Comparison of ENCODE assay signal across 18 cellular contexts in genomic region chr5:160462167-160462566, GRCh38. TPM values are rescaled to one million over a fixed set of nuclear protein-coding genes. Genes with fewer than 3 reads are reported as not detected.
DNase-seq lines count a peak whose midpoint lies in the region; ATAC-seq and TF ChIP-seq lines count a peak whose summit lies in the region.
"Had no signal": no experiment of that assay in that cellular context is flagged by ENCODE, and none has a peak within 500 bp of the region (broad histone marks: within the 10 kb centered on the region; RNA-seq: fewer than 3 reads in every experiment).

No MANE protein-coding gene starts in this region.

- H3K36me3 Mint-ChIP-seq in activated naive CD8-positive, alpha-beta T cell treated with anti-CD3 and anti-CD28 coated beads for 36 hours: peaks cover 1% of the 10 kb centered on the region

- H3K9me3 Mint-ChIP-seq in activated naive CD8-positive, alpha-beta T cell treated with anti-CD3 and anti-CD28 coated beads for 36 hours: no peaks in the 10 kb centered on the region

- H3K4me3 Mint-ChIP-seq in activated naive CD8-positive, alpha-beta T cell treated with anti-CD3 and anti-CD28 coated beads for 36 hours: no peak overlapping the region
- H3K4me3 Mint-ChIP-seq: T-helper 17 cell had no signal

- ATAC-seq in GM18520 (IDR thresholded peaks at IDR 0.05; ENCODE audit: unreplicated experiment) (peak; percentile 32), GM21528 (IDR thresholded peaks at IDR 0.05; ENCODE audit: low FRiP score, unreplicated experiment) (peak; percentile 37), HG03108 (IDR thresholded peaks at IDR 0.05; ENCODE audit: unreplicated experiment) (peak; percentile 43), foreskin keratinocyte (no peak)
- ATAC-seq: T-helper 17 cell had no signal

- H3K27me3 Mint-ChIP-seq in activated naive CD8-positive, alpha-beta T cell treated with anti-CD3 and anti-CD28 coated beads for 36 hours: no peaks in the 10 kb centered on the region
- H3K27me3 Mint-ChIP-seq: T-helper 17 cell had no signal

- no peak for DNase-seq in activated naive CD8-positive, alpha-beta T cell treated with anti-CD3 and anti-CD28 coated beads for 36 hours
- no peak for DNase-seq in hypothalamus (lab: John Stamatoyannopoulos, UW)
- DNase-seq in foreskin keratinocyte: no peak
- no peak for DNase-seq in iPS-NIHi7 (ENCODE audit: extremely low spot score)
- DNase-seq: activated CD4-positive, alpha-beta T cell treated with anti-CD3 and anti-CD28 coated beads, Interleukin-2, amount 50 U/mL, for 4 hours; activated gamma-delta T cell; brain microvascular endothelial cell; COR-L47; Kasumi-1; kidney glomerular epithelial cell; NCI-H1694; NCI-H526 treated with DMSO at 0.1 percent for 48 hours; ovary; T-helper 17 cell had no signal

- H3K27ac ChIP-seq in foreskin keratinocyte: no peak overlapping the region
- H3K27ac ChIP-seq: brain microvascular endothelial cell, ovary, thoracic aorta had no signal

- H3K4me1 Mint-ChIP-seq in activated naive CD8-positive, alpha-beta T cell treated with anti-CD3 and anti-CD28 coated beads for 36 hours: peaks cover 62% of the 10 kb centered on the region

- H3K27ac Mint-ChIP-seq in activated naive CD8-positive, alpha-beta T cell treated with anti-CD3 and anti-CD28 coated beads for 36 hours: peak overlapping the region; percentile 25
- H3K27ac Mint-ChIP-seq: T-helper 17 cell had no signal

- no peaks in the 10 kb centered on the region for H3K27me3 ChIP-seq in foreskin keratinocyte
- H3K27me3 ChIP-seq: brain microvascular endothelial cell, ovary had no signal

- TF ChIP-seq CTCF in foreskin keratinocyte (conservative IDR thresholded peaks at IDR 0.05): no peak

- H3K4me1 ChIP-seq in foreskin keratinocyte: peaks cover 3% of the 10 kb centered on the region

RNA-seq across cellular contexts. Expression of gene PTTG1, which starts 40.5 kb away (rescaled TPM):
- 100 to 1,000 TPM; 102 to 105 TPM for total RNA-seq in activated naive CD8-positive, alpha-beta T cell treated with anti-CD3 and anti-CD28 coated beads for 36 hours
- 183 and 204 TPM in 2 replicates for total RNA-seq in foreskin keratinocyte
- polyA plus RNA-seq in foreskin keratinocyte: 225 and 280 TPM in 2 replicates

RNA-seq across cellular contexts. Expression of gene SLU7, which starts 43.3 kb away (rescaled TPM):
- total RNA-seq in activated naive CD8-positive, alpha-beta T cell treated with anti-CD3 and anti-CD28 coated beads for 36 hours: 10 to 100 TPM; 42.2 to 43.7 TPM
- total RNA-seq in foreskin keratinocyte: 33.9 and 36.7 TPM in 2 replicates
- polyA plus RNA-seq in foreskin keratinocyte: 26.4 and 26.6 TPM in 2 replicates
